ENCODE assay signal across 23 cellular contexts in the genomic region with DNA sequence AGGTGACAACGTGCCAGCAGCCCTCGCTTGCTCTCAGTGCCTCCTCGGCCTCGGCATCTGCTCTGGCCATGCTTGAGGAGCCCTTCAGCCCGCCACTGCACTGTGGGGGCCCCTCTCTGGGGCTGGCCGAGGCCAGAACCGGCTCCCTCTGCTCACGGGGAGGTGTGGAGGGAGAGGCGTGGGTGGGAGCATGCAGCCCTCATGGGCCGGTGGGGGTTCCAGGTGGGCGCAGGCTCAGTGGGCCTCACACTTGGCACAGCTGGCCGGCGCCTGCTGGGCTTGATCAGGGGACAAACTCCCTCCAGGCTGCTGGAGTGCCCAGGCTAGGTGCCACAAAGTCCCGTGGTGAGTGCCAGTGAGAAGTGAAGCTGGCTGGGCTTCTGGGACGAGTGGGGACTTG.
"Had no signal": no experiment of that assay in that cellular context is flagged by ENCODE, and none has a peak within 500 bp of the region (broad histone marks: within the 10 kb centered on the region; RNA-seq: fewer than 3 reads in every experiment).

No MANE protein-coding gene starts in this region.

- H3K4me3 ChIP-seq: coronary artery, dorsolateral prefrontal cortex, esophagus muscularis mucosa, gastroesophageal sphincter, heart left ventricle, hepatocyte, left lung, lower lobe of right lung, mucosa of descending colon had no signal

- DNase-seq: dermis blood vessel endothelial cell; dorsolateral prefrontal cortex; effector CD4-positive, alpha-beta T cell; effector memory CD4-positive, alpha-beta T cell; foreskin keratinocyte; heart left ventricle; hypothalamus; immature natural killer cell; islet precursor cell; left cardiac atrium; left ventricle myocardium superior; lower lobe of right lung; mesenchymal stem cell; mucosa of descending colon had no signal

- H3K9me3 ChIP-seq: lower lobe of right lung, mucosa of descending colon had no signal

- H3K27ac ChIP-seq: coronary artery, dorsolateral prefrontal cortex, esophagus muscularis mucosa, foreskin keratinocyte, gastroesophageal sphincter, heart left ventricle, hepatocyte, left lung, lower lobe of right lung had no signal

- H3K27me3 ChIP-seq: dorsolateral prefrontal cortex, esophagus muscularis mucosa, foreskin keratinocyte, gastroesophageal sphincter, heart left ventricle, hepatocyte, left lung had no signal

- FAIRE-seq: colon, endothelial cell of umbilical vein, frontal cortex had no signal

- H3K4me1 Mint-ChIP-seq: immature natural killer cell had no signal

- H3K36me3 Mint-ChIP-seq: immature natural killer cell had no signal

- ATAC-seq: foreskin keratinocyte, gastroesophageal sphincter, heart left ventricle, left cardiac atrium, left lung, left ventricle myocardium superior, lower lobe of right lung, mucosa of descending colon had no signal

- H3K27ac Mint-ChIP-seq: mesothelial cell of epicardium had no signal

- H3K4me1 ChIP-seq: esophagus muscularis mucosa, foreskin keratinocyte, gastroesophageal sphincter, heart left ventricle, left lung, lower lobe of right lung had no signal

- H3K36me3 ChIP-seq: esophagus muscularis mucosa, gastroesophageal sphincter, heart left ventricle, left lung, lower lobe of right lung had no signal

- H3K4me3 Mint-ChIP-seq: immature natural killer cell, mesothelial cell of epicardium had no signal
